ENCODE assay signal across 13 cellular contexts in the genomic region with DNA sequence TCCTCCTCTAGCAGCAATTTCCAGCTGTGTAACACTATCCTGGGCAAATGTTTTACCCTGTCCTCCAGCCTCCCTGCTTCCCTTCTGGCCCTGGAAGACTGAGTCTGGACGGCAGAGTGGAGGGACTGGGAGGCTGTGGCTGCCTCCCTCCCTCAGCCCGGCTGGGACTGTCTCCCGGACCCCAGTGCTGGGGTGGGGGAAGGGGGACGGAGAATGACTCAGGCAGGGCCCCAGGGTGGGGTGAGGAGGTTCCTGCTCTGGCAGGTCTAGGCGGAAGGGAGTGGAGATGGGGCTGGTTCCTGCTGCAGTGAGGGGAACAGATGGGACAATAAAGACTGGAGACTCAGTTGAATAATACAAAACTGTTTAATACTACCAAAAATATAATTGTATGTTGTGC. TPM values are rescaled to one million over a fixed set of nuclear protein-coding genes. Genes with fewer than 3 reads are reported as not detected.
DNase-seq lines count a peak whose midpoint lies in the region; ATAC-seq, FAIRE-seq and TF ChIP-seq lines count a peak whose summit lies in the region.
"Had no signal": no experiment of that assay in that cellular context is flagged by ENCODE, and none has a peak within 500 bp of the region (broad histone marks: within the 10 kb centered on the region; RNA-seq: fewer than 3 reads in every experiment).

No MANE protein-coding gene starts in this region.

- peak overlapping the region; percentile 53 to 86 for H3K9ac ChIP-seq in K562 (ENCODE audit: insufficient read depth in 1 of 2, low read depth in 2 of 2, low read length in 2 of 2)

- in situ Hi-C loops in K562 (cut with MboI): no loop called here

- peak overlapping the region; percentile 63 for H3K4me2 ChIP-seq in K562 (ENCODE audit: insufficient read depth, low read length)

- BruUV-seq in K562 (replicated peaks; lab: Mats Ljungman, UMichigan): no TSS peak

- TF ChIP-seq CTCF in AG04449 (IDR thresholded peaks at IDR 0.05; ENCODE audit: insufficient read depth, low read length, missing control alignments) (no peak), K562 (IDR thresholded peaks at IDR 0.05 in 2 of 3, conservative IDR thresholded peaks at IDR 0.05 in 1 of 3; ENCODE audit: insufficient read depth in 2 of 3, low read depth in 1 of 3, low read length in 3 of 3) (no peak)

- FAIRE-seq in K562 (lab: Jason Lieb, UNC): peak; percentile 54
- FAIRE-seq: colon had no signal

- no peak overlapping the region for H2AFZ ChIP-seq in K562 (ENCODE audit: low read depth, low read length)

- CTCF ChIA-PET in AG04449 (lab: Yijun Ruan, JAX): interaction anchor here (1.6 to 5.1 kb wide), 6 partner anchors 10 to 100 kb away, joined by 3 to 57 read pairs (median 36); partner anchors contain the start of genes CD68, SENP3, TP53 and WRAP53
- CTCF ChIA-PET in K562 (lab: Yijun Ruan, JAX; ENCODE audit: low intra/inter-chr PET ratio): no interaction called here

- DNase-seq in AG04449 (ENCODE audit: low read depth, low spot score): no peak
- peak in 53 of 76 experiments; percentile 10 to 70 (median 43) for DNase-seq in HUDEP-2 (lab: John Stamatoyannopoulos, UW; ENCODE audit: unreplicated experiment in 76 of 76)
- peak in 2 of 4 experiments; percentile 75 to 82 for DNase-seq in K562 (ENCODE audit: extremely low read depth in 1 of 4, low spot score in 3 of 4)
- no peak for DNase-seq in 8988T
- DNase-seq in DMS79 (lab: John Stamatoyannopoulos, UW): no peak
- DNase-seq: activated CD8-positive, alpha-beta memory T cell treated with anti-CD3 and anti-CD28 coated beads, Interleukin-2, amount 50 U/mL, for 48 hours; immature natural killer cell; stimulated activated naive CD4-positive, alpha-beta T cell had no signal

- TF ChIP-seq EP300 in K562 (IDR thresholded peaks at IDR 0.05; ENCODE audit: low read length): no peak

- H3K9me1 ChIP-seq in K562 (ENCODE audit: control insufficient read depth, insufficient read depth, low read length): no peaks in the 10 kb centered on the region

- H3K4me3 ChIP-seq in AG04449 (ENCODE audit: low read depth, low read length) (peak overlapping the region; percentile 23; the same call in 1 of the 2 replicates), K562 (peak overlapping the region; percentile 18; the same call in 1 of the 2 replicates), mesodermal cell (ENCODE audit: extremely low read depth, insufficient read depth, low read length, poor library complexity, severe bottlenecking) (no peak overlapping the region)

- ATAC-seq in K562: peak; percentile 39
- no peak for ATAC-seq in GM18517 (IDR thresholded peaks at IDR 0.05; ENCODE audit: unreplicated experiment)
- ATAC-seq in GM21515 (IDR thresholded peaks at IDR 0.05; ENCODE audit: unreplicated experiment): no peak

- peaks cover 58% of the 10 kb centered on the region for H3K36me3 ChIP-seq in K562 (ENCODE audit: control insufficient read depth, insufficient read depth, low read length)
- H3K36me3 ChIP-seq in mesodermal cell (ENCODE audit: control insufficient read depth, insufficient read depth, low read length): peaks cover 57% of the 10 kb centered on the region

- peak; percentile 45 for TF ChIP-seq POLR2A in K562 (conservative IDR thresholded peaks at IDR 0.05)

- TF ChIP-seq RAD21 in K562 (CRISPR knock-in tag; conservative IDR thresholded peaks at IDR 0.05 in 1 of 2, IDR thresholded peaks at IDR 0.05 in 1 of 2): no peak

- no peaks in the 10 kb centered on the region for H3K9me3 ChIP-seq in K562 (replicated peaks; ENCODE audit: control insufficient read depth, insufficient read depth, low read depth, low read length)
- H3K9me3 ChIP-seq in mesodermal cell (ENCODE audit: control insufficient read depth, low read length): no peaks in the 10 kb centered on the region

- POLR2A ChIA-PET in AG04449 (lab: Yijun Ruan, JAX): interaction anchor here (0.6 to 4.4 kb wide), 10 partner anchors 9 to 237 kb away, joined by 3 to 31 read pairs (median 4); partner anchors contain the start of genes CD68, FXR2, POLR2A and SAT2
- POLR2A ChIA-PET in K562 (lab: Yijun Ruan, JAX): interaction anchor here (0.9 to 2.8 kb wide), 3 partner anchors 16 to 99 kb away, joined by 3 to 24 read pairs (median 5); partner anchors contain the start of genes TP53 and WRAP53

- intact Hi-C loops in K562 (cut with micrococcal nuclease): loop anchor here (5.0 kb wide), 1 partner anchor 99 kb away; the partner anchor contains the start of genes TP53 and WRAP53

- H3K27ac ChIP-seq in K562 (ENCODE audit: extremely low read depth, low read depth, low read length) (peak overlapping the region; percentile 71), mesodermal cell (ENCODE audit: low read depth, low read length, severe bottlenecking) (peak overlapping the region; percentile 43)

- H3K4me1 ChIP-seq in K562 (replicated peaks in 1 of 2; ENCODE audit: control insufficient read depth in 2 of 2, insufficient read depth in 2 of 2, low read length in 2 of 2) (peaks cover 33 to 58% of the 10 kb centered on the region in 2 experiments), mesodermal cell (ENCODE audit: control insufficient read depth, insufficient read depth, low read length, poor library complexity, severe bottlenecking) (peaks cover 47% of the 10 kb centered on the region)

- no peaks in the 10 kb centered on the region for H4K20me1 ChIP-seq in K562 (replicated peaks; ENCODE audit: control insufficient read depth, insufficient read depth, low read length)

- H3K79me2 ChIP-seq in K562 (ENCODE audit: control insufficient read depth, insufficient read depth, low read length): peaks cover 53% of the 10 kb centered on the region

- WGBS in K562 (ENCODE audit: insufficient coverage, low coverage, missing lambda C conversion rate): 4% methylated on average over 4 of the region's 5 CpGs
- 100% methylated on average over 1 of the region's 5 CpGs; no CpG with 5 or more reads in 1 of the 2 experiments for WGBS in mesodermal cell (ENCODE audit: insufficient coverage in 2 of 2), 2 experiments

- no peaks in the 10 kb centered on the region for H3K27me3 ChIP-seq in K562 (ENCODE audit: control insufficient read depth in 2 of 2, insufficient read depth in 2 of 2, low read length in 2 of 2)

RNA-seq across cellular contexts. Expression of gene SOX15, which starts 2.1 kb away (rescaled TPM):
- 1.1 and 1.3 TPM in 2 replicates for total RNA-seq in K562 (2011; cell fraction: chromatin; rRNA removed; ENCODE audit: low replicate concordance)
- total RNA-seq in K562 (2011; cell fraction: nucleolus; rRNA removed): 1.2 TPM in 2 replicates
- 0.37 and 1.1 TPM in 2 replicates for total RNA-seq in K562 (2011; cell fraction: nucleoplasm; rRNA removed)
- 0.23 and 0.24 TPM in 2 replicates for total RNA-seq in K562 (2014; rRNA removed)
- total RNA-seq in K562 (2014; rRNA removed; fragmentation: Illumina TruSeq; extraction: Trizol): not detected in 2 replicates
- total RNA-seq in K562 (2015; rRNA removed; fragmentation: Illumina TruSeq; extraction: Trizol): not detected in 2 replicates
- total RNA-seq in K562 (2021): 0.16 TPM in 1 of 2 replicates, not detected in the other
- 0.16 TPM in 1 of 2 replicates, not detected in the other for polyA plus RNA-seq in K562 (2011; rRNA removed)
- polyA plus RNA-seq in K562 (2011; cell fraction: cytosol; rRNA removed): 0.09 and 0.19 TPM in 2 replicates
- polyA plus RNA-seq in K562 (2011; cell fraction: nucleus; rRNA removed): 0.76 and 1.2 TPM in 2 replicates
- polyA plus RNA-seq in K562 (2012): 1.1 and 1.9 TPM in 2 replicates
- not detected in 2 replicates for polyA plus RNA-seq in K562 (2014; fragmentation: Illumina TruSeq; extraction: Trizol)
- polyA plus RNA-seq in K562 (2014; fragmentation: Nextera tagmentation; extraction: Ambion mirVana): under 1 TPM in 1 of 2 experiments, not detected in 1; 0.07 TPM
- polyA plus RNA-seq in K562 (2014; rRNA removed): 0.33 TPM in 1 of 2 replicates, not detected in the other
- polyA minus RNA-seq in K562 (2011; rRNA and poly(A)+ RNA removed): not detected in 2 replicates
- not detected in 2 replicates for polyA minus RNA-seq in K562 (2011; cell fraction: cytosol; rRNA and poly(A)+ RNA removed)
- 0.40 and 0.44 TPM in 2 replicates for polyA minus RNA-seq in K562 (2011; cell fraction: nucleus; rRNA and poly(A)+ RNA removed)
- not detected for polyA plus RNA-seq in mesodermal cell (2013, experiment 1 of 2)
- 0.61 TPM for polyA plus RNA-seq in mesodermal cell (2013, experiment 2 of 2)
- total RNA-seq: skeletal muscle tissue had no signal
- polyA plus RNA-seq: immature natural killer cell had no signal

RNA-seq across cellular contexts. Expression of gene MPDU1, which starts 4.2 kb away (rescaled TPM):
- total RNA-seq in K562 (2011; cell fraction: chromatin; rRNA removed; ENCODE audit: low replicate concordance): 63.6 and 172 TPM in 2 replicates
- total RNA-seq in K562 (2011; cell fraction: nucleolus; rRNA removed): 230 and 236 TPM in 2 replicates
- 165 and 169 TPM in 2 replicates for total RNA-seq in K562 (2011; cell fraction: nucleoplasm; rRNA removed)
- total RNA-seq in K562 (2014; rRNA removed) (53.5 and 78.9 TPM in 2 replicates), K562 (2014; rRNA removed; fragmentation: Illumina TruSeq; extraction: Trizol) (68.3 and 80.2 TPM in 2 replicates), K562 (2015; rRNA removed; fragmentation: Illumina TruSeq; extraction: Trizol) (78.5 and 85.0 TPM in 2 replicates), K562 (2021) (55.5 and 63.7 TPM in 2 replicates)
- polyA plus RNA-seq in K562 (2011; rRNA removed) (160 and 161 TPM in 2 replicates), K562 (2014; fragmentation: Illumina TruSeq; extraction: Trizol) (172 and 179 TPM in 2 replicates), K562 (2014; fragmentation: Nextera tagmentation; extraction: Ambion mirVana) (10 to 100 TPM in 1 of 2 experiments, 1 to 10 TPM in 1; 4.9 to 21.8 TPM), K562 (2014; rRNA removed) (77.1 and 86.7 TPM in 2 replicates)
- 292 and 301 TPM in 2 replicates for polyA plus RNA-seq in K562 (2011; cell fraction: cytosol; rRNA removed)
- 85.8 and 92.2 TPM in 2 replicates for polyA plus RNA-seq in K562 (2011; cell fraction: nucleus; rRNA removed)
- 66.5 and 66.7 TPM in 2 replicates for polyA plus RNA-seq in K562 (2012)
- 77.8 and 107 TPM in 2 replicates for polyA minus RNA-seq in K562 (2011; rRNA and poly(A)+ RNA removed)
- polyA minus RNA-seq in K562 (2011; cell fraction: cytosol; rRNA and poly(A)+ RNA removed): 35.2 and 43.8 TPM in 2 replicates
- polyA minus RNA-seq in K562 (2011; cell fraction: nucleus; rRNA and poly(A)+ RNA removed): 15.8 and 18.0 TPM in 2 replicates
- 43.3 TPM for polyA plus RNA-seq in mesodermal cell (2013, experiment 1 of 2)
- polyA plus RNA-seq in mesodermal cell (2013, experiment 2 of 2): 44.5 TPM

RNA-seq across cellular contexts. Expression of gene CD68, which starts 8.4 kb away (rescaled TPM):
- 7.2 and 16.8 TPM in 2 replicates for total RNA-seq in K562 (2011; cell fraction: chromatin; rRNA removed; ENCODE audit: low replicate concordance)
- 20.0 and 21.3 TPM in 2 replicates for total RNA-seq in K562 (2011; cell fraction: nucleolus; rRNA removed)
- total RNA-seq in K562 (2011; cell fraction: nucleoplasm; rRNA removed): 33.4 and 34.7 TPM in 2 replicates
- 34.6 and 37.2 TPM in 2 replicates for total RNA-seq in K562 (2014; rRNA removed)
- total RNA-seq in K562 (2014; rRNA removed; fragmentation: Illumina TruSeq; extraction: Trizol): 22.9 and 28.2 TPM in 2 replicates
- 46.4 and 50.9 TPM in 2 replicates for total RNA-seq in K562 (2015; rRNA removed; fragmentation: Illumina TruSeq; extraction: Trizol)
- total RNA-seq in K562 (2021): 30.1 and 34.8 TPM in 2 replicates
- 31.3 and 65.1 TPM in 2 replicates for polyA plus RNA-seq in K562 (2011; rRNA removed)
- polyA plus RNA-seq in K562 (2011; cell fraction: cytosol; rRNA removed): 76.2 and 89.9 TPM in 2 replicates
- polyA plus RNA-seq in K562 (2011; cell fraction: nucleus; rRNA removed): 4.1 and 4.4 TPM in 2 replicates
- polyA plus RNA-seq in K562 (2012): 44.4 and 74.1 TPM in 2 replicates
- 77.2 and 89.8 TPM in 2 replicates for polyA plus RNA-seq in K562 (2014; fragmentation: Illumina TruSeq; extraction: Trizol)
- polyA plus RNA-seq in K562 (2014; fragmentation: Nextera tagmentation; extraction: Ambion mirVana): 10 to 100 TPM; 37.7 to 85.3 TPM
- 33.3 and 38.8 TPM in 2 replicates for polyA plus RNA-seq in K562 (2014; rRNA removed)
- polyA minus RNA-seq in K562 (2011; rRNA and poly(A)+ RNA removed): 23.1 and 25.5 TPM in 2 replicates
- 16.3 and 19.7 TPM in 2 replicates for polyA minus RNA-seq in K562 (2011; cell fraction: cytosol; rRNA and poly(A)+ RNA removed)
- 1.3 and 2.2 TPM in 2 replicates for polyA minus RNA-seq in K562 (2011; cell fraction: nucleus; rRNA and poly(A)+ RNA removed)
- polyA plus RNA-seq in mesodermal cell (2013, experiment 1 of 2): 5.8 TPM
- 4.1 TPM for polyA plus RNA-seq in mesodermal cell (2013, experiment 2 of 2)

RNA-seq across cellular contexts. Expression of gene SENP3, which starts 26.1 kb away (rescaled TPM):
- total RNA-seq in K562 (2011; cell fraction: chromatin; rRNA removed; ENCODE audit: low replicate concordance): 70.4 and 129 TPM in 2 replicates
- 60.9 and 69.7 TPM in 2 replicates for total RNA-seq in K562 (2011; cell fraction: nucleolus; rRNA removed)
- total RNA-seq in K562 (2011; cell fraction: nucleoplasm; rRNA removed): 66.0 and 67.9 TPM in 2 replicates
- total RNA-seq in K562 (2014; rRNA removed): 65.3 and 69.1 TPM in 2 replicates
- total RNA-seq in K562 (2014; rRNA removed; fragmentation: Illumina TruSeq; extraction: Trizol): 79.3 and 82.7 TPM in 2 replicates
- 85.7 and 88.2 TPM in 2 replicates for total RNA-seq in K562 (2015; rRNA removed; fragmentation: Illumina TruSeq; extraction: Trizol)
- 55.6 and 63.1 TPM in 2 replicates for total RNA-seq in K562 (2021)
- 80.5 and 94.1 TPM in 2 replicates for polyA plus RNA-seq in K562 (2011; rRNA removed)
- 73.9 and 80.9 TPM in 2 replicates for polyA plus RNA-seq in K562 (2011; cell fraction: cytosol; rRNA removed)
- polyA plus RNA-seq in K562 (2011; cell fraction: nucleus; rRNA removed): 92.4 and 106 TPM in 2 replicates
- 33.0 and 47.9 TPM in 2 replicates for polyA plus RNA-seq in K562 (2012)
- polyA plus RNA-seq in K562 (2014; fragmentation: Illumina TruSeq; extraction: Trizol): 98.7 and 102 TPM in 2 replicates
- under 1 TPM; 0.63 to 0.73 TPM for polyA plus RNA-seq in K562 (2014; fragmentation: Nextera tagmentation; extraction: Ambion mirVana)
- 67.3 and 78.8 TPM in 2 replicates for polyA plus RNA-seq in K562 (2014; rRNA removed)
- 68.9 and 101 TPM in 2 replicates for polyA minus RNA-seq in K562 (2011; rRNA and poly(A)+ RNA removed)
- 29.8 and 44.6 TPM in 2 replicates for polyA minus RNA-seq in K562 (2011; cell fraction: cytosol; rRNA and poly(A)+ RNA removed)
- polyA minus RNA-seq in K562 (2011; cell fraction: nucleus; rRNA and poly(A)+ RNA removed): 19.1 and 22.7 TPM in 2 replicates
- polyA plus RNA-seq in mesodermal cell (2013, experiment 1 of 2): 53.6 TPM
- 65.0 TPM for polyA plus RNA-seq in mesodermal cell (2013, experiment 2 of 2)

RNA-seq across cellular contexts. Expression of gene FXR2, which starts 26.9 kb away (rescaled TPM):
- total RNA-seq in K562 (2011; cell fraction: chromatin; rRNA removed; ENCODE audit: low replicate concordance): 55.0 and 77.8 TPM in 2 replicates
- total RNA-seq in K562 (2011; cell fraction: nucleolus; rRNA removed): 36.3 and 40.7 TPM in 2 replicates
- 44.5 and 48.9 TPM in 2 replicates for total RNA-seq in K562 (2011; cell fraction: nucleoplasm; rRNA removed)
- total RNA-seq in K562 (2014; rRNA removed) (26.3 and 38.6 TPM in 2 replicates), K562 (2014; rRNA removed; fragmentation: Illumina TruSeq; extraction: Trizol) (20.2 and 21.4 TPM in 2 replicates), K562 (2015; rRNA removed; fragmentation: Illumina TruSeq; extraction: Trizol) (22.0 and 22.3 TPM in 2 replicates), K562 (2021) (28.3 and 29.9 TPM in 2 replicates)
- polyA plus RNA-seq in K562 (2011; rRNA removed) (24.5 and 35.0 TPM in 2 replicates), K562 (2014; fragmentation: Illumina TruSeq; extraction: Trizol) (41.0 and 49.3 TPM in 2 replicates), K562 (2014; fragmentation: Nextera tagmentation; extraction: Ambion mirVana) (1 to 10 TPM; 2.0 to 2.2 TPM), K562 (2014; rRNA removed) (28.4 and 35.0 TPM in 2 replicates)
- 43.3 and 66.3 TPM in 2 replicates for polyA plus RNA-seq in K562 (2011; cell fraction: cytosol; rRNA removed)
- polyA plus RNA-seq in K562 (2011; cell fraction: nucleus; rRNA removed): 55.9 and 74.2 TPM in 2 replicates
- 23.8 and 29.2 TPM in 2 replicates for polyA plus RNA-seq in K562 (2012)
- polyA minus RNA-seq in K562 (2011; rRNA and poly(A)+ RNA removed): 18.4 and 23.0 TPM in 2 replicates
- 23.9 and 24.0 TPM in 2 replicates for polyA minus RNA-seq in K562 (2011; cell fraction: cytosol; rRNA and poly(A)+ RNA removed)
- 10.4 and 19.9 TPM in 2 replicates for polyA minus RNA-seq in K562 (2011; cell fraction: nucleus; rRNA and poly(A)+ RNA removed)
- 41.8 TPM for polyA plus RNA-seq in mesodermal cell (2013, experiment 1 of 2)
- polyA plus RNA-seq in mesodermal cell (2013, experiment 2 of 2): 35.2 TPM

Comparison
In these comparisons a context has a peak if more than half of its experiments do, and no peak if none do; other contexts are left out.
1. DNase-seq: peak in HUDEP-2 (53 of 76); none in AG04449 (single experiment), 8988T (single experiment) and DMS79 (single experiment).